Comparison of ENCODE assay signal across 28 cellular contexts in the genomic region with DNA sequence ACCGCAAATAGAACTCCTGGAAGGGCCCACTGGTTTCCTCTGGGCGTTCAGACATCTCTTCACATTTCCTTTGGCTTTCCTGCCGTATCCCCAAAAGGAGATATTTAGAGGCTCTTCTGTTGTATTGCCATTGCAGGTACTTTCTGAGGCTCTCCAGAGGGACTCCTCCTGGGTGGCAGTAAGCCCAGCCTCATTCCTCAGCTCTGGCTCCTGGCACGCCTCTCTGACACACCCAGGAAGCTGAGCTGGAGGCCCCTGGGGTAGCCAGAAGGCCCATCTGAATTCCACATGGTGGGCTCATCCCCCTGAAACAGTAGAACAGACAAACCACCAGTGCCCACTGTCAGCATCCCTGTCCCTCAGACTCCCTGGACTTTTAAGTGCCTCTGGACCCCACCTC.
DNase-seq lines count a peak whose midpoint lies in the region; ATAC-seq and TF ChIP-seq lines count a peak whose summit lies in the region.
"Had no signal": no experiment of that assay in that cellular context is flagged by ENCODE, and none has a peak within 500 bp of the region (broad histone marks: within the 10 kb centered on the region; RNA-seq: fewer than 3 reads in every experiment).

No MANE protein-coding gene starts in this region.

- H3K9me2 ChIP-seq in PC-3 (replicated peaks; ENCODE audit: low read length), result no peaks in the 10 kb centered on the region

- H3K36me3 ChIP-seq in PC-3 (ENCODE audit: low read depth, low read length), result no peaks in the 10 kb centered on the region
- no peaks in the 10 kb centered on the region for H3K36me3 ChIP-seq in naive thymus-derived CD4-positive, alpha-beta T cell (ENCODE audit: control insufficient read depth in 2 of 3, insufficient read depth in 3 of 3, low read length in 3 of 3)
- H3K36me3 ChIP-seq: HAP-1 had no signal

- H3K9ac ChIP-seq in PC-3 (ENCODE audit: low read length), result no peak overlapping the region

- H3K27ac Mint-ChIP-seq in stimulated activated naive B cell treated with anti-CD40 and anti-IgM and Interleukin-4, amounts not matched to agents 10 μg/mL and 1 μg/mL and 100 μg/mL, for 72 hours, result peak overlapping the region; percentile 44
- peak overlapping the region in 1 of 10 donors; percentile 32 for H3K27ac Mint-ChIP-seq in naive thymus-derived CD8-positive, alpha-beta T cell
- H3K27ac Mint-ChIP-seq in naive thymus-derived CD4-positive, alpha-beta T cell, result no peak overlapping the region
- H3K27ac Mint-ChIP-seq: activated CD4-positive, alpha-beta memory T cell treated with anti-CD3 and anti-CD28 coated beads for 36 hours; activated naive CD4-positive, alpha-beta T cell treated with anti-CD3 and anti-CD28 coated beads, Interleukin-2, amount 50 U/mL, for 24 hours; activated T-helper 17 cell treated with anti-CD3 and anti-CD28 coated beads, Interleukin-2, amount 50 U/mL, for 72 hours; CD4-positive, alpha-beta T cell; natural killer cell treated with Interleukin-12 subunit alpha and Interleukin-12 subunit beta and Interleukin-15 and Interleukin-18, amount 100 ng/mL, for 72 hours; T-helper 17 cell had no signal

- intact Hi-C loops in PC-3 (cut with micrococcal nuclease), result no loop called here
- intact Hi-C loops in naive thymus-derived CD4-positive, alpha-beta T cell (cut with micrococcal nuclease), result no loop called here

- no peaks in the 10 kb centered on the region for H3K4me1 Mint-ChIP-seq in stimulated activated naive B cell treated with anti-CD40 and anti-IgM and Interleukin-4, amounts not matched to agents 10 μg/mL and 1 μg/mL and 100 μg/mL, for 72 hours
- H3K4me1 Mint-ChIP-seq in naive thymus-derived CD8-positive, alpha-beta T cell, result peaks cover 0 to 2% (median 0%) of the 10 kb centered on the region in 4 donors
- peaks cover 0 to 3% (median 0%) of the 10 kb centered on the region in 7 donors for H3K4me1 Mint-ChIP-seq in naive thymus-derived CD4-positive, alpha-beta T cell
- H3K4me1 Mint-ChIP-seq: activated naive CD4-positive, alpha-beta T cell treated with anti-CD3 and anti-CD28 coated beads, Interleukin-2, amount 50 U/mL, for 24 hours; activated T-helper 17 cell treated with anti-CD3 and anti-CD28 coated beads, Interleukin-2, amount 50 U/mL, for 72 hours; T-helper 17 cell had no signal

- no peak overlapping the region for H3K4me2 ChIP-seq in PC-3 (ENCODE audit: low read length)
- H3K4me2 ChIP-seq: smooth muscle cell had no signal

- H3K27me3 ChIP-seq in PC-3 (ENCODE audit: low read length), result no peaks in the 10 kb centered on the region
- no peaks in the 10 kb centered on the region for H3K27me3 ChIP-seq in naive thymus-derived CD4-positive, alpha-beta T cell (ENCODE audit: control insufficient read depth in 2 of 2, insufficient read depth in 2 of 2, low read length in 2 of 2)

- peaks cover 17 to 23% of the 10 kb centered on the region in 2 donors for H3K36me3 Mint-ChIP-seq in stimulated activated naive B cell treated with anti-CD40 and anti-IgM and Interleukin-4, amounts not matched to agents 10 μg/mL and 1 μg/mL and 100 μg/mL, for 72 hours
- H3K36me3 Mint-ChIP-seq in naive thymus-derived CD8-positive, alpha-beta T cell, result peaks cover 0 to 9% (median 3%) of the 10 kb centered on the region in 3 donors
- H3K36me3 Mint-ChIP-seq in naive thymus-derived CD4-positive, alpha-beta T cell, result peaks cover 0 to 24% (median 9%) of the 10 kb centered on the region in 5 donors
- H3K36me3 Mint-ChIP-seq: natural killer cell treated with Interleukin-12 subunit alpha and Interleukin-12 subunit beta and Interleukin-15 and Interleukin-18, amount 100 ng/mL, for 72 hours had no signal

- ATAC-seq in PC-3 (peak; percentile 64), left lobe of liver (no peak), GM21367 (IDR thresholded peaks at IDR 0.05; ENCODE audit: unreplicated experiment) (no peak)
- no peak for ATAC-seq in stimulated activated naive B cell treated with anti-CD40 and anti-IgM and Interleukin-4, amounts not matched to agents 10 μg/mL and 1 μg/mL and 100 μg/mL, for 72 hours (replicated peaks)
- ATAC-seq in naive thymus-derived CD8-positive, alpha-beta T cell, result no peak
- no peak for ATAC-seq in naive thymus-derived CD4-positive, alpha-beta T cell
- ATAC-seq: activated T-helper 17 cell treated with anti-CD3 and anti-CD28 coated beads, Interleukin-2, amount 50 U/mL, for 72 hours; natural killer cell treated with Interleukin-12 subunit alpha and Interleukin-12 subunit beta and Interleukin-15 and Interleukin-18, amount 100 ng/mL, for 72 hours; SK-N-SH treated with all-trans-retinoic acid at 6 μM for 48 hours; T-helper 17 cell had no signal

- peaks cover 19% of the 10 kb centered on the region for H3K4me1 ChIP-seq in PC-3 (ENCODE audit: insufficient read depth, low read length)
- H3K4me1 ChIP-seq in naive thymus-derived CD4-positive, alpha-beta T cell (ENCODE audit: control insufficient read depth in 2 of 2, insufficient read depth in 2 of 2, low read length in 2 of 2), result no peaks in the 10 kb centered on the region

- no peak overlapping the region for H3K27ac ChIP-seq in PC-3 (ENCODE audit: low read length)
- H3K27ac ChIP-seq in naive thymus-derived CD4-positive, alpha-beta T cell (ENCODE audit: low read depth, low read length), result no peak overlapping the region
- H3K27ac ChIP-seq: HL-60 had no signal

- no peak overlapping the region for H2AFZ ChIP-seq in PC-3 (ENCODE audit: low read length)

- no peak overlapping the region for H3K4me3 Mint-ChIP-seq in stimulated activated naive B cell treated with anti-CD40 and anti-IgM and Interleukin-4, amounts not matched to agents 10 μg/mL and 1 μg/mL and 100 μg/mL, for 72 hours
- H3K4me3 Mint-ChIP-seq in naive thymus-derived CD8-positive, alpha-beta T cell, result no peak overlapping the region
- H3K4me3 Mint-ChIP-seq in naive thymus-derived CD4-positive, alpha-beta T cell, result no peak overlapping the region
- H3K4me3 Mint-ChIP-seq: activated CD4-positive, alpha-beta memory T cell treated with anti-CD3 and anti-CD28 coated beads for 36 hours; activated naive CD4-positive, alpha-beta T cell treated with anti-CD3 and anti-CD28 coated beads, Interleukin-2, amount 50 U/mL, for 24 hours; activated T-helper 17 cell treated with anti-CD3 and anti-CD28 coated beads, Interleukin-2, amount 50 U/mL, for 72 hours; CD4-positive, alpha-beta T cell; natural killer cell treated with Interleukin-12 subunit alpha and Interleukin-12 subunit beta and Interleukin-15 and Interleukin-18, amount 100 ng/mL, for 72 hours; T-helper 17 cell had no signal

- BruUV-seq in PC-3 (replicated peaks; lab: Mats Ljungman, UMichigan), result no TSS peak

- H3K79me2 ChIP-seq in PC-3 (ENCODE audit: low read length), result no peaks in the 10 kb centered on the region

- H3F3A ChIP-seq in PC-3 (ENCODE audit: low read length, unreplicated experiment), result no peaks in the 10 kb centered on the region

- CTCF ChIA-PET in PC-3 (lab: Charles Lee), result no interaction called here
- CTCF ChIA-PET in naive thymus-derived CD4-positive, alpha-beta T cell (lab: Charles Lee), result no interaction called here

- H3K4me3 ChIP-seq in PC-3 (ENCODE audit: low read length) (no peak overlapping the region), fibroblast of mammary gland (ENCODE audit: control insufficient read depth, low read depth, low read length) (no peak overlapping the region)
- no peak overlapping the region for H3K4me3 ChIP-seq in naive thymus-derived CD4-positive, alpha-beta T cell (ENCODE audit: low read length)
- H3K4me3 ChIP-seq: HAP-1, smooth muscle cell had no signal

- POLR2A ChIA-PET in PC-3 (lab: Charles Lee; ENCODE audit: unreplicated experiment), result no interaction called here
- POLR2A ChIA-PET in naive thymus-derived CD8-positive, alpha-beta T cell (lab: Charles Lee), result no interaction called here
- POLR2A ChIA-PET in naive thymus-derived CD4-positive, alpha-beta T cell (lab: Charles Lee), result no interaction called here

- no peaks in the 10 kb centered on the region for H3K9me3 ChIP-seq in PC-3 (ENCODE audit: low read length)
- no peaks in the 10 kb centered on the region for H3K9me3 ChIP-seq in naive thymus-derived CD4-positive, alpha-beta T cell (ENCODE audit: control insufficient read depth in 2 of 3, low read length in 3 of 3)
- H3K9me3 ChIP-seq: HAP-1 had no signal

- no peaks in the 10 kb centered on the region for H3K27me3 Mint-ChIP-seq in stimulated activated naive B cell treated with anti-CD40 and anti-IgM and Interleukin-4, amounts not matched to agents 10 μg/mL and 1 μg/mL and 100 μg/mL, for 72 hours
- H3K27me3 Mint-ChIP-seq in naive thymus-derived CD8-positive, alpha-beta T cell, result no peaks in the 10 kb centered on the region
- H3K27me3 Mint-ChIP-seq in naive thymus-derived CD4-positive, alpha-beta T cell, result no peaks in the 10 kb centered on the region
- H3K27me3 Mint-ChIP-seq: activated CD4-positive, alpha-beta memory T cell treated with anti-CD3 and anti-CD28 coated beads for 36 hours; activated naive CD4-positive, alpha-beta T cell treated with anti-CD3 and anti-CD28 coated beads, Interleukin-2, amount 50 U/mL, for 24 hours; activated T-helper 17 cell treated with anti-CD3 and anti-CD28 coated beads, Interleukin-2, amount 50 U/mL, for 72 hours; CD4-positive, alpha-beta T cell; natural killer cell treated with Interleukin-12 subunit alpha and Interleukin-12 subunit beta and Interleukin-15 and Interleukin-18, amount 100 ng/mL, for 72 hours; T-helper 17 cell had no signal

- DNase-seq in ELR (ENCODE audit: low read depth) (peak; percentile 27), PC-3 (peak; percentile 38), fibroblast of mammary gland (ENCODE audit: low read depth) (peak; percentile 11), left lobe of liver (ENCODE audit: low spot score) (no peak)
- no peak for DNase-seq in stimulated activated naive B cell treated with anti-CD40 and anti-IgM and Interleukin-4, amounts not matched to agents 10 μg/mL and 1 μg/mL and 100 μg/mL, for 72 hours
- DNase-seq in naive thymus-derived CD8-positive, alpha-beta T cell, result no peak
- DNase-seq in naive thymus-derived CD4-positive, alpha-beta T cell, result no peak
- DNase-seq: activated CD4-positive, alpha-beta memory T cell treated with anti-CD3 and anti-CD28 coated beads for 36 hours; activated CD4-positive, CD25-positive, alpha-beta regulatory T cell treated with anti-CD3 and anti-CD28 coated beads, Interleukin-2, amount 50 U/mL, for 72 hours; activated CD8-positive, alpha-beta memory T cell treated with anti-CD3 and anti-CD28 coated beads, Interleukin-2, amount 50 U/mL, for 48 hours; anterior cingulate cortex; CD4-positive, alpha-beta T cell; cortex of kidney; midbrain; NCI-H146; NCI-H2107; NCI-H446 treated with DMSO at 0.1 percent for 48 hours; NCI-H82; stimulated activated CD4-positive, alpha-beta T cell treated with anti-CD3 and anti-CD28 coated beads, Interleukin-2, amount 100 ng/mL, for 24 hours; T-helper 17 cell had no signal

- no peaks in the 10 kb centered on the region for H4K20me1 ChIP-seq in PC-3 (ENCODE audit: low read length)

- H3K9me3 Mint-ChIP-seq in stimulated activated naive B cell treated with anti-CD40 and anti-IgM and Interleukin-4, amounts not matched to agents 10 μg/mL and 1 μg/mL and 100 μg/mL, for 72 hours, result no peaks in the 10 kb centered on the region
- peaks cover 0 to 1% (median 0%) of the 10 kb centered on the region in 9 donors for H3K9me3 Mint-ChIP-seq in naive thymus-derived CD8-positive, alpha-beta T cell
- H3K9me3 Mint-ChIP-seq in naive thymus-derived CD4-positive, alpha-beta T cell, result no peaks in the 10 kb centered on the region
- H3K9me3 Mint-ChIP-seq: activated CD4-positive, alpha-beta memory T cell treated with anti-CD3 and anti-CD28 coated beads for 36 hours; activated naive CD4-positive, alpha-beta T cell treated with anti-CD3 and anti-CD28 coated beads, Interleukin-2, amount 50 U/mL, for 24 hours; activated T-helper 17 cell treated with anti-CD3 and anti-CD28 coated beads, Interleukin-2, amount 50 U/mL, for 72 hours; CD4-positive, alpha-beta T cell; natural killer cell treated with Interleukin-12 subunit alpha and Interleukin-12 subunit beta and Interleukin-15 and Interleukin-18, amount 100 ng/mL, for 72 hours had no signal

- no peak for TF ChIP-seq CTCF in PC-3 (conservative IDR thresholded peaks at IDR 0.05; ENCODE audit: low read depth, low read length)
- no peak for TF ChIP-seq CTCF in fibroblast of mammary gland (conservative IDR thresholded peaks at IDR 0.05; ENCODE audit: control insufficient read depth, insufficient read depth, low read depth, low read length)

Comparison
In these comparisons a context has a peak if more than half of its experiments do, and no peak if none do; other contexts are left out.
1. DNase-seq: peak in ELR (single experiment), PC-3 (single experiment) and fibroblast of mammary gland (single experiment); none in stimulated activated naive B cell treated with anti-CD40 and anti-IgM and Interleukin-4, amounts not matched to agents 10 μg/mL and 1 μg/mL and 100 μg/mL, for 72 hours (single experiment), left lobe of liver (single experiment), naive thymus-derived CD8-positive, alpha-beta T cell (0 of 10) and naive thymus-derived CD4-positive, alpha-beta T cell (0 of 9).